Comparison of ENCODE assay signal across 9 cellular contexts in the genomic region with DNA sequence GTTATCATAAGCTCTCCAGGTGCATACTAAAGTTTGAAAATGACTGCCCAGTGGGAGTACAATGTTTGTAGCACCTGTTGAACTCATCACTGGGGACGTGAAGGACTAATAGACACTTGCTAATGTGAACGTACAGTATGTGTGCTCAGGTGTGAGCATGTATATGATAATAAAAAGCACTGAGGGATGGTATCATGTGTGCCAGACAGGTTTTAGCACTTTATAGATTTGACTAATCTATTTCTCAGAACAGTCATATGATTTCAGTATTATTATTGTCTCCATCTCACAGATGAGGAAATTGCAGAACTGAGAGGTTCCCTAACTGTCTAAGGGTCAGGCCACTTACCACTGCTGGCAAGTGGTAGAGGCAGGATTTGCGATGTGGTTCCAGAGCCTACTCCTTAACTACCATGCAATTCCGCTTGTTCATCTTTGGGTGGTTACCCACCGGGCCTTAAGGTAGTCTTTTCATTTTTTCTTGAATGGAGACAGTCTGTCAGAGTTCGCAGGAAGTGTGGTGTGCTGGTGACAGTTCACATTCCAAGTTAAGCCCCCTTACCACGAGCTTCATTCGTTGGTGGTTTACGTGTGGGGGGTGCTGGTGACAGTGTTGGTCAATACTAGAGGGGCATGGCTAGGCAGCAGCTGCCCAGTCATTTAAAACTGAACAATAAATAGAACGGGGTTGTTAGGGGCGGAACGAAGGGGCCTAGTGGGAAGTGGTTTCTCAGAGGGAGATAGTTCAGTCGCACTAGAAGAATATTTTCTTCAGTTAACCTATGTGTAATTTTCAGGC. TPM values are rescaled to one million over a fixed set of nuclear protein-coding genes. Genes with fewer than 3 reads are reported as not detected.
A peak's percentile ranks its signal among the peaks of the same experiment; 100 is the strongest.
DNase-seq lines count a peak whose midpoint lies in the region; ATAC-seq, FAIRE-seq and TF ChIP-seq lines count a peak whose summit lies in the region.
"Had no signal": no experiment of that assay in that cellular context is flagged by ENCODE, and none has a peak within 500 bp of the region (broad histone marks: within the 10 kb centered on the region; RNA-seq: fewer than 3 reads in every experiment).

No MANE protein-coding gene starts in this region.

- DNase-seq in GM12891 (ENCODE audit: insufficient read length, low spot score) (no peak), germinal center (ENCODE audit: low spot score) (peak; percentile 25), amygdala (lab: John Stamatoyannopoulos, UW) (no peak), tibial artery (no peak), H7 (no peak), dedifferentiated amniotic fluid mesenchymal stem cell (ENCODE audit: extremely low spot score) (no peak)

- H3K9me3 ChIP-seq in tibial artery: no peaks in the 10 kb centered on the region

- no peaks in the 10 kb centered on the region for H3K36me3 ChIP-seq in tibial artery
- H3K36me3 ChIP-seq in H7 (replicated peaks; ENCODE audit: control insufficient read depth, insufficient read depth, low read length): no peaks in the 10 kb centered on the region

- no peak for TF ChIP-seq POLR2A in GM12891 (IDR thresholded peaks at IDR 0.05; ENCODE audit: low read depth, low read length)

- H3K27me3 ChIP-seq in tibial artery (no peaks in the 10 kb centered on the region), H7 (ENCODE audit: control insufficient read depth, insufficient read depth, low read length) (no peaks in the 10 kb centered on the region)

- no peak for TF ChIP-seq CTCF in tibial artery (IDR thresholded peaks at IDR 0.05)

- peak overlapping the region; percentile 91 to 99 (median 94) for H3K27ac Mint-ChIP-seq in IgD-negative memory B cell

- peaks cover 73 to 79% (median 75%) of the 10 kb centered on the region in 3 donors for H3K4me1 Mint-ChIP-seq in IgD-negative memory B cell

- peak; percentile 59 for ATAC-seq in GM21526 (IDR thresholded peaks at IDR 0.05; ENCODE audit: low FRiP score, unreplicated experiment)

- no peaks in the 10 kb centered on the region for H3K9me3 Mint-ChIP-seq in IgD-negative memory B cell

- H3K4me3 ChIP-seq in tibial artery: no peak overlapping the region
- H3K4me3 ChIP-seq in H7 (ENCODE audit: insufficient read depth, low read depth, low read length): no peak overlapping the region

- H3K27ac ChIP-seq in tibial artery: no peak overlapping the region

- peak overlapping the region; percentile 54 to 94 (median 76) for H3K4me3 Mint-ChIP-seq in IgD-negative memory B cell

- H3K4me1 ChIP-seq in tibial artery: peaks cover 0 to 45% (median 22%) of the 10 kb centered on the region in 4 donors

- intact Hi-C loops in tibial artery (cut with DNase I; ENCODE audit: low total_unique reads): no loop called here

- H3K36me3 Mint-ChIP-seq in IgD-negative memory B cell: peaks cover 3% of the 10 kb centered on the region

- FAIRE-seq in GM12891 (lab: Jason Lieb, UNC): peak; percentile 60
- FAIRE-seq: bronchial epithelial cell had no signal

- H3K27me3 Mint-ChIP-seq in IgD-negative memory B cell: no peaks in the 10 kb centered on the region

TF ChIP-seq in GM12891, 5 proteins besides CTCF, POLR2A, EP300 and RAD21:
- peak; percentile 98 for TF ChIP-seq SPI1 (IDR thresholded peaks at IDR 0.05; ENCODE audit: low read depth, low read length)
- TF ChIP-seq POLR2AphosphoS5 (IDR thresholded peaks at IDR 0.05; ENCODE audit: low read depth, low read length): no peak

RNA-seq across cellular contexts. Expression of a gene that starts 46.8 kb away (rescaled TPM):
- polyA plus RNA-seq in GM12891 (2012; ENCODE audit: low read depth, missing spikeins): 7.0 TPM
- polyA plus RNA-seq in IgD-negative memory B cell: 6.1 TPM
- 24.2 and 31.9 TPM in 2 replicates for total RNA-seq in H7 (2014; rRNA removed; shearing (Covaris generic))
